In the genomic region with DNA sequence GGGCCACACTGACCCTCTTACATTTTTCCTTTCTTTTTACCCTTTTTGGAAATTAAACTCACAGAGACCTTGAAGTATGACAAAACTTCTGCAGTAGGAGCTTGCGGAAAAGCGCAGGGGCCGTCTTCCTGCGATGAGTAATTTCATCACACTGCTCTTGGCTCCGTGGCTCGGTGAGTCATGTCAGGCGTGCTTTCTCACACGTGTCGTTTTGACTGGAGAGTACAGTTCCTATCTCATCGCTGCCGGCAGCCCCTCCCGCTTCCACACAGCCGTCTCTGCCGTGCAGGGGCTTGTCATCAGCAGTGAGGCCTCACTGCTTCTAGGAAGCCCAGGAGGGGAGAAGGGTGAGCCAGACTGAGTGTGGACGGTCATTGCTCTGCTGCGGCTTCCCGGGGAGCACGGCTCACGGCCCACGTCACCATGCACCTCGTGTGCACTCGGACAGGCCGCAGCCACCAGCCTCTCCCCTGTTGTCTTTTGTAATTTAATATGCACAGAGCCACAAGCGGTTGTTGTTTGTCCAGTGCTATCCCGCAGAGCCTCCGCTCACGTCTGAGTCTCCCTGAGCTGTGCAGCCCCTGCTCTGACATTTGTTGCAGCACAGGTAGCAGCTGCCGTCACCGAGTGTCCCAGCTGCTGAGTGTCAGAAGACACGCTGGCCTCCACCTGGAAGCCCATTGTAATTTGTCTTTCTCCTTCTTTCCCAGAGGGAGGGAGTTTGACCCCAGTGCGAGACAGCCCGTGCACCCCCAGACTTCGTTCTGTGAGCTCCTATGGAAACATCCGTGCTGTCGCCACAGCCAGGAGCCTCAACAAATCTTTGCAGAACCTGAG, we compare ENCODE assay signal across 8 cellular contexts.
DNase-seq lines count a peak whose midpoint lies in the region; ATAC-seq lines count a peak whose summit lies in the region.

No MANE protein-coding gene starts in this region.

- DNase-seq in GM04504 (ENCODE audit: low read depth) (peak; percentile 94), NOMO-1 treated with DMSO at 0.1 percent for 48 hours (lab: John Stamatoyannopoulos, UW; ENCODE audit: unreplicated experiment) (peak; percentile 96), posterior cingulate gyrus (peak in 8 of 10 donors; percentile 56 to 96 (median 79)), substantia nigra (lab: John Stamatoyannopoulos, UW) (no peak)
- DNase-seq in activated CD8-positive, alpha-beta memory T cell treated with anti-CD3 and anti-CD28 coated beads, Interleukin-2, amount 50 U/mL, for 48 hours: peak; percentile 92

- H3K4me3 ChIP-seq in esophagus (ENCODE audit: low read depth in 1 of 2, low read length in 2 of 2) (no peak overlapping the region), thymus (ENCODE audit: low read length) (no peak overlapping the region)

- ATAC-seq in HG02852 (IDR thresholded peaks at IDR 0.05; ENCODE audit: unreplicated experiment): peak; percentile 79

- H3K4me1 ChIP-seq in esophagus (ENCODE audit: control insufficient read depth in 2 of 2, insufficient read depth in 2 of 2, low read length in 1 of 2) (peaks cover 6 to 26% of the 10 kb centered on the region in 2 donors), thymus (ENCODE audit: control insufficient read depth, insufficient read depth, low read length) (peaks cover 6% of the 10 kb centered on the region)

- H3K27me3 ChIP-seq in esophagus (ENCODE audit: control insufficient read depth in 1 of 2, insufficient read depth in 2 of 2, low read length in 2 of 2) (no peaks in the 10 kb centered on the region), thymus (ENCODE audit: control insufficient read depth, insufficient read depth) (no peaks in the 10 kb centered on the region)

- 24 to 55% methylated on average over 35 of the region's 35 CpGs for WGBS in esophagus, 2 donors
- WGBS in thymus: 94% methylated on average over 35 of the region's 35 CpGs

- H3K27ac ChIP-seq in esophagus (ENCODE audit: low read depth in 2 of 2, low read length in 1 of 2): peak overlapping the region; percentile 54 to 89
- peak overlapping the region; percentile 72 for H3K27ac ChIP-seq in thymus (ENCODE audit: low read depth)
- H3K27ac ChIP-seq in substantia nigra (ENCODE audit: low read depth, low read length, poor library complexity, severe bottlenecking): no peak overlapping the region

- intact Hi-C loops in posterior cingulate gyrus (cut with DNase I): no loop called here

- H3K36me3 ChIP-seq in esophagus (ENCODE audit: control insufficient read depth in 2 of 2, insufficient read depth in 2 of 2, low read length in 1 of 2) (peaks cover 4 to 10% of the 10 kb centered on the region in 2 donors), thymus (ENCODE audit: control insufficient read depth, insufficient read depth) (peaks cover 74% of the 10 kb centered on the region)

- peaks cover 0 to 4% of the 10 kb centered on the region in 2 donors for H3K9me3 ChIP-seq in esophagus (ENCODE audit: control insufficient read depth in 2 of 2, insufficient read depth in 1 of 2, low read depth in 1 of 2, low read length in 1 of 2)
- no peaks in the 10 kb centered on the region for H3K9me3 ChIP-seq in thymus (ENCODE audit: control insufficient read depth)

Comparison
In these comparisons a context has a peak if more than half of its experiments do, and no peak if none do; other contexts are left out.
1. DNase-seq: peak in GM04504 (single experiment), NOMO-1 treated with DMSO at 0.1 percent for 48 hours (single experiment), activated CD8-positive, alpha-beta memory T cell treated with anti-CD3 and anti-CD28 coated beads, Interleukin-2, amount 50 U/mL, for 48 hours (single experiment) and posterior cingulate gyrus (8 of 10); none in substantia nigra (0 of 49).